ENCODE assay signal across 18 cellular contexts in the genomic region with DNA sequence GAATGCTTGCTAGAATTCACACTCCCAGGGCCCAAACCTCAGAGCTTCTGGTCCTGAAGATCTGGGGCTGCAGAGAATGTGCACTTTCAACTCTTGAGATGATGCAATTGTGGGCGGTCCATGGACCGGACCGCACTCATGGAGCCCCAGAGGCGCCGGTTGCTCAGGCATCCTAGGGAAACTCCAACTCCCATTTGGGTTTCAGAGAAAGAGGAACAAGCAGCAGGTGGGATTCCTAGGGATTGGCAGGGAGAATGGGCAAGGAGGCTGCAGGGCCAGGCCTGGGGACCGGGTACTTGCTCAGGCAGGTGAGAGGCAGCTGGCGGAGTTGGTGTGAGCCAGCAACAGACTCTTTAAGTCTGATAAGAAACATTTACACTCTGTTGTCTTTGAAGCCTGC. TPM values are rescaled to one million over a fixed set of nuclear protein-coding genes. Genes with fewer than 3 reads are reported as not detected.
"Had no signal": no experiment of that assay in that cellular context is flagged by ENCODE, and none has a peak within 500 bp of the region (broad histone marks: within the 10 kb centered on the region; RNA-seq: fewer than 3 reads in every experiment).

No MANE protein-coding gene starts in this region.

- H3K27ac ChIP-seq: adrenal gland, prostate gland, right atrium auricular region, tibial nerve had no signal

- H3K4me1 ChIP-seq: adrenal gland, prostate gland, right atrium auricular region, tibial nerve had no signal

- H3K9me3 ChIP-seq: adrenal gland, prostate gland, right atrium auricular region, tibial nerve had no signal

- H3K36me3 ChIP-seq: adrenal gland, prostate gland, right atrium auricular region, tibial nerve had no signal

- ATAC-seq: activated CD4-positive, CD25-positive, alpha-beta regulatory T cell treated with anti-CD3 and anti-CD28 coated beads, Interleukin-2, amount 50 U/mL, for 24 hours; activated naive CD4-positive, alpha-beta T cell treated with anti-CD3 and anti-CD28 coated beads, Interleukin-2, amount 50 U/mL, for 72 hours; esophagus mucosa had no signal

- DNase-seq: activated CD8-positive, alpha-beta memory T cell treated with anti-CD3 and anti-CD28 coated beads for 24 hours; activated gamma-delta T cell treated with Interleukin-2 at 50 U/mL for 16 hours; adrenal gland; effector CD8-positive, alpha-beta T cell; midbrain; nephron progenitor cell; occipital lobe; stimulated activated CD4-positive, alpha-beta T cell treated with anti-CD3 and anti-CD28 coated beads, Interleukin-15, amount 100 ng/mL, for 24 hours; stimulated activated CD4-positive, alpha-beta T cell treated with anti-CD3 and anti-CD28 coated beads, Interleukin-2, amount 100 ng/mL, for 48 hours; T1000 had no signal

- H3K27me3 ChIP-seq: adrenal gland, right atrium auricular region, tibial nerve had no signal

- H3K4me3 ChIP-seq: adrenal gland, lung, prostate gland, right atrium auricular region, tibial nerve had no signal

RNA-seq across cellular contexts. Expression of gene NOX5, which starts 3.5 kb away (rescaled TPM):
- total RNA-seq: bronchial epithelial cell had no signal
